In genomic region chr6:86916393-86916792, GRCh38 we compare ENCODE assay signal across 12 cellular contexts. TPM values are rescaled to one million over a fixed set of nuclear protein-coding genes. Genes with fewer than 3 reads are reported as not detected.
"Had no signal": no experiment of that assay in that cellular context is flagged by ENCODE, and none has a peak within 500 bp of the region (broad histone marks: within the 10 kb centered on the region; RNA-seq: fewer than 3 reads in every experiment).

No MANE protein-coding gene starts in this region.

- H3K4me3 ChIP-seq: GM23248, GM23338, HAP-1 had no signal

- H3K4me2 ChIP-seq: GM23338 had no signal

- H3K4me1 ChIP-seq: HAP-1 had no signal

- H2AFZ ChIP-seq: GM23248, GM23338 had no signal

- H3K9ac ChIP-seq: GM23248 had no signal

- H3K4me3 Mint-ChIP-seq: GM23338, H9, HFFc6 had no signal

- DNase-seq: GM23248, GOT3, H7, H9, HCEC 1CT, HFFc6 had no signal

- H3K9me3 ChIP-seq: HAP-1 had no signal

- H3K36me3 ChIP-seq: HAP-1 had no signal

- ATAC-seq: GM23338, HCT116 had no signal

- H3K27ac ChIP-seq: GM23248 had no signal

- FAIRE-seq: H1, H54 had no signal

- H3K27ac Mint-ChIP-seq: GM23338, H9, HFFc6 had no signal

RNA-seq across cellular contexts. Expression of gene HTR1E, which starts 20.9 kb away (rescaled TPM):
- total RNA-seq: GM23248, GM23338, H1, H4, H9, HFFc6 had no signal
- polyA plus RNA-seq: GM23248, GM23338 had no signal
